12 cellular contexts compared by ENCODE assay signal in genomic region chr1:198696211-198696610, GRCh38. TPM values are rescaled to one million over a fixed set of nuclear protein-coding genes. Genes with fewer than 3 reads are reported as not detected.
DNase-seq lines count a peak whose midpoint lies in the region; ATAC-seq and TF ChIP-seq lines count a peak whose summit lies in the region.
"Had no signal": no experiment of that assay in that cellular context is flagged by ENCODE, and none has a peak within 500 bp of the region (broad histone marks: within the 10 kb centered on the region; RNA-seq: fewer than 3 reads in every experiment).

No MANE protein-coding gene starts in this region.

- H3K4me3 Mint-ChIP-seq in activated naive CD8-positive, alpha-beta T cell = peak overlapping the region; percentile 60

- intact Hi-C loops in prostate gland (cut with DNase I) = no loop called here

- H3K27ac ChIP-seq in prostate gland = no peak overlapping the region

- no peak overlapping the region for H3K4me3 ChIP-seq in prostate gland

- in situ Hi-C loops in G401 (cut with HindIII; ENCODE audit: low sequenced_read_pairs) = no loop called here

- peak overlapping the region; percentile 79 for H3K27ac Mint-ChIP-seq in activated naive CD8-positive, alpha-beta T cell

- TF ChIP-seq POLR2A in GM18505 (IDR thresholded peaks at IDR 0.05; ENCODE audit: borderline replicate concordance, extremely low read depth, insufficient read depth, insufficient read length) = no peak
- TF ChIP-seq POLR2A in prostate gland (IDR thresholded peaks at IDR 0.05) = no peak

- ATAC-seq in GM18505 (IDR thresholded peaks at IDR 0.05; ENCODE audit: unreplicated experiment) (peak; percentile 77), GM21360 (IDR thresholded peaks at IDR 0.05; ENCODE audit: unreplicated experiment) (peak; percentile 44), HG03378 (IDR thresholded peaks at IDR 0.05; ENCODE audit: unreplicated experiment) (peak; percentile 78)

- no peaks in the 10 kb centered on the region for H3K9me3 Mint-ChIP-seq in activated naive CD8-positive, alpha-beta T cell (ENCODE audit: low read depth)

- DNase-seq in activated gamma-delta T cell treated with Interleukin-2 at 50 U/mL for 16 hours = no peak
- DNase-seq in KG1 (lab: John Stamatoyannopoulos, UW) = no peak
- no peak for DNase-seq in G401 (ENCODE audit: low spot score)
- DNase-seq in prostate gland (ENCODE audit: low spot score) = no peak
- DNase-seq: effector CD4-positive, alpha-beta T cell; head of caudate nucleus; NCI-H510A treated with DMSO at 0.1 percent for 48 hours had no signal

- no peaks in the 10 kb centered on the region for H3K36me3 ChIP-seq in prostate gland

- no peaks in the 10 kb centered on the region for H3K27me3 Mint-ChIP-seq in activated naive CD8-positive, alpha-beta T cell

- no peaks in the 10 kb centered on the region for H3K9me3 ChIP-seq in prostate gland

- peaks cover 83% of the 10 kb centered on the region for H3K4me1 Mint-ChIP-seq in activated naive CD8-positive, alpha-beta T cell (ENCODE audit: low read depth)

- TF ChIP-seq CTCF in prostate gland (IDR thresholded peaks at IDR 0.05) = no peak

- peaks cover 34% of the 10 kb centered on the region for H3K36me3 Mint-ChIP-seq in activated naive CD8-positive, alpha-beta T cell

- H3K27me3 ChIP-seq in prostate gland (replicated peaks; ENCODE audit: insufficient read depth) = no peaks in the 10 kb centered on the region

- WGBS in prostate gland = 92% methylated on average over 1 of the region's 1 CpG

- H3K4me1 ChIP-seq in prostate gland (replicated peaks) = no peaks in the 10 kb centered on the region

RNA-seq across cellular contexts. Expression of gene PTPRC, which starts 57.4 kb away (rescaled TPM):
- total RNA-seq in G401 (2014; rRNA removed; shearing (Covaris generic)) = not detected in 2 replicates
- 1 to 10 TPM; 8.9 to 9.5 TPM for total RNA-seq in prostate gland
- total RNA-seq: renal cortical epithelial cell had no signal
